ENCODE assay signal across 27 cellular contexts in genomic region chr11:120116966-120117365, GRCh38. TPM values are rescaled to one million over a fixed set of nuclear protein-coding genes. Genes with fewer than 3 reads are reported as not detected.
"Had no signal": no experiment of that assay in that cellular context is flagged by ENCODE, and none has a peak within 500 bp of the region (broad histone marks: within the 10 kb centered on the region; RNA-seq: fewer than 3 reads in every experiment).

No MANE protein-coding gene starts in this region.

- H3K4me2 ChIP-seq: smooth muscle cell had no signal

- H3K36me3 ChIP-seq: lower lobe of right lung, neutrophil, ovary, right atrium auricular region, right lobe of liver, thyroid gland, transverse colon, upper lobe of left lung had no signal

- H3K27me3 ChIP-seq: ovary, right atrium auricular region, right lobe of liver, testis, thyroid gland, transverse colon, upper lobe of left lung had no signal

- DNase-seq: hypothalamus; immature natural killer cell; lower lobe of right lung; mammary epithelial cell; mesenchymal stem cell; naive thymus-derived CD8-positive, alpha-beta T cell; occipital lobe; ovary; right lobe of liver; stimulated activated CD4-positive, alpha-beta T cell treated with anti-CD3 and anti-CD28 coated beads, Interleukin-1b, Interleukin-23, amount 100 ng/mL, for 48 hours; stimulated activated CD4-positive, alpha-beta T cell treated with anti-CD3 and anti-CD28 coated beads, Interleukin-2, amount 100 ng/mL, for 48 hours; stimulated activated CD4-positive, alpha-beta T cell treated with anti-CD3 and anti-CD28 coated beads, Interleukin-4, amount 100 ng/mL, for 4 hours; stimulated activated CD8-positive, alpha-beta memory T cell treated with anti-CD3 and anti-CD28 coated beads, Interleukin-4, amount 100 ng/mL, for 48 hours; stimulated activated naive CD4-positive, alpha-beta T cell treated with Interleukin-2 at 50 U/mL for 16 hours; stimulated activated naive CD8-positive, alpha-beta T cell treated with anti-CD3 and anti-CD28 coated beads, Interleukin-15, amount 100 ng/mL, for 72 hours; substantia nigra; testis; thyroid gland; transverse colon; upper lobe of left lung had no signal

- H3K4me1 ChIP-seq: lower lobe of right lung, right atrium auricular region, right lobe of liver, testis, transverse colon had no signal

- ATAC-seq: lower lobe of right lung; naive thymus-derived CD8-positive, alpha-beta T cell; right lobe of liver; stimulated activated memory B cell treated with anti-CD40 and anti-IgM and Interleukin-4, amounts not matched to agents 10 μg/mL and 1 μg/mL and 100 μg/mL, for 72 hours; stimulated activated naive CD8-positive, alpha-beta T cell treated with anti-CD3 and anti-CD28 coated beads, Interleukin-15, amount 100 ng/mL, for 72 hours had no signal

- H3K9me3 ChIP-seq: lower lobe of right lung, neutrophil, ovary, right atrium auricular region, right lobe of liver, testis, thyroid gland, transverse colon, upper lobe of left lung had no signal

- H3K27ac ChIP-seq: lower lobe of right lung, neutrophil, ovary, right atrium auricular region, right lobe of liver, testis, thyroid gland, transverse colon, upper lobe of left lung had no signal

- H3K4me3 ChIP-seq: lower lobe of right lung, ovary, right atrium auricular region, right lobe of liver, smooth muscle cell, testis, thyroid gland, transverse colon, upper lobe of left lung had no signal

RNA-seq across cellular contexts. Expression of gene TRIM29, which starts 20.9 kb away (rescaled TPM):
- total RNA-seq: naive thymus-derived CD8-positive, alpha-beta T cell; neural crest cell; progenitor cell of endocrine pancreas; pulmonary artery endothelial cell had no signal
- polyA plus RNA-seq: immature natural killer cell; naive thymus-derived CD8-positive, alpha-beta T cell had no signal
